Comparison of ENCODE assay signal across 27 cellular contexts in genomic region chr6:47141963-47142362, GRCh38.
"Had no signal": no experiment of that assay in that cellular context is flagged by ENCODE, and none has a peak within 500 bp of the region (broad histone marks: within the 10 kb centered on the region; RNA-seq: fewer than 3 reads in every experiment).

No MANE protein-coding gene starts in this region.

- H3K27me3 ChIP-seq: neural progenitor cell, ovary, right lobe of liver, sigmoid colon, suprapubic skin, testis, tibial artery, transverse colon, upper lobe of right lung, uterus had no signal

- H3K9me3 ChIP-seq: ovary, psoas muscle, right lobe of liver, sigmoid colon, spleen, suprapubic skin, testis, tibial artery, transverse colon, upper lobe of right lung, uterus had no signal

- H3K36me3 ChIP-seq: neural progenitor cell, ovary, right lobe of liver, sigmoid colon, spleen, suprapubic skin, tibial artery, transverse colon, upper lobe of right lung, uterus had no signal

- DNase-seq: natural killer cell; occipital lobe; ovary; posterior cingulate gyrus; psoas muscle; right cardiac atrium; right lobe of liver; sigmoid colon; spleen; stimulated activated CD4-positive, alpha-beta T cell treated with anti-CD3 and anti-CD28 coated beads, Interleukin-12 subunit alpha, Interleukin-12 subunit beta, amount 100 ng/mL, for 4 hours; stimulated activated CD4-positive, alpha-beta T cell treated with anti-CD3 and anti-CD28 coated beads, Interleukin-1b, Interleukin-23, amount 100 ng/mL, for 48 hours; stimulated activated CD4-positive, alpha-beta T cell treated with anti-CD3 and anti-CD28 coated beads, Interleukin-4, amount 100 ng/mL, for 1 hour; stimulated activated CD4-positive, alpha-beta T cell treated with anti-CD3 and anti-CD28 coated beads, Interleukin-4, amount 100 ng/mL, for 4 hours; stimulated activated CD8-positive, alpha-beta memory T cell treated with anti-CD3 and anti-CD28 coated beads, Interleukin-4, amount 100 ng/mL, for 48 hours; stimulated activated naive CD4-positive, alpha-beta T cell; stimulated activated naive CD8-positive, alpha-beta T cell treated with anti-CD3 and anti-CD28 coated beads, Interleukin-15, amount 100 ng/mL, for 72 hours; stimulated activated naive CD8-positive, alpha-beta T cell treated with anti-CD3 and anti-CD28 coated beads, Interleukin-15, Interleukin-2, amounts not matched to agents 100 U/mL and 50 U/mL, for 24 hours; substantia nigra; testis; tibial artery; transverse colon; upper lobe of right lung; uterus had no signal

- H3K27ac ChIP-seq: neural progenitor cell, ovary, parathyroid adenoma, psoas muscle, right lobe of liver, sigmoid colon, spleen, suprapubic skin, testis, tibial artery, transverse colon, upper lobe of right lung, uterus had no signal

- H3K4me1 ChIP-seq: parathyroid adenoma, psoas muscle, spleen, suprapubic skin, testis, tibial artery, uterus had no signal

- H3K4me3 ChIP-seq: neural progenitor cell, ovary, psoas muscle, right lobe of liver, sigmoid colon, smooth muscle cell, spleen, suprapubic skin, testis, tibial artery, transverse colon, upper lobe of right lung, uterus had no signal
